ENCODE assay signal across 27 cellular contexts in the genomic region with DNA sequence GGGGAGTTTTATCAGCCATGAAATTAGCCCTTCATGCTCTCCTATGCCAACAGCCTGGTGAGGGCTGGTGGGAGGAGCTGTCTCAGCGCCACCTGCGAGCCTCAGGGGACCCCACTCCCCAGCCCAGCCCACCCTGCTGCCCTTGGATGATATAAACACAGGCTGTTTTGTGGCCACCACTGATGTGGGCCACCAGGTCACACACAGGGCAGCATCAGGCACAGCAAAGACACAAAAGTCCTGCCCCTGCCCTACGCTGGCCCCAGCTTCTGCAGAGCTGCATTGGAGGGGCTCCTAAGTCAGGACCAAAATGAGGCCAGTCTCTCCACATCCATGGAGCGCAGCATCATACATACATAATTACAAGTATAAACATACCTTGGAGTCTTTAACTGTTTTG.
"Had no signal": no experiment of that assay in that cellular context is flagged by ENCODE, and none has a peak within 500 bp of the region (broad histone marks: within the 10 kb centered on the region; RNA-seq: fewer than 3 reads in every experiment).

No MANE protein-coding gene starts in this region.

- H3K9me3 ChIP-seq: adrenal gland, body of pancreas, colonic mucosa, esophagus squamous epithelium had no signal

- H3K36me3 ChIP-seq: adrenal gland, colonic mucosa, esophagus squamous epithelium, WERI-Rb-1 had no signal

- H3K27ac ChIP-seq: adrenal gland, body of pancreas, colonic mucosa, epithelial cell of prostate, esophagus squamous epithelium, WERI-Rb-1 had no signal

- H3K4me3 ChIP-seq: adrenal gland, body of pancreas, colonic mucosa, esophagus squamous epithelium had no signal

- ATAC-seq: activated naive CD8-positive, alpha-beta T cell treated with anti-CD3 and anti-CD28 coated beads, Interleukin-2, amount 50 U/mL, for 24 hours; activated T-cell treated with anti-CD3 and anti-CD28 coated beads, Interleukin-2, amount 50 U/mL, for 72 hours; body of pancreas; T-helper 17 cell had no signal

- H3K4me1 ChIP-seq: adrenal gland, body of pancreas, colonic mucosa, esophagus squamous epithelium had no signal

- H3K27me3 ChIP-seq: adrenal gland, body of pancreas, colonic mucosa had no signal

- DNase-seq: activated B cell treated with CpG ODN at 0.5 μM for 24 hours; activated CD4-positive, alpha-beta memory T cell treated with anti-CD3 and anti-CD28 coated beads, Interleukin-2, amount 10 ng/mL, durations not matched to agents 7 days and 5 days; activated CD4-positive, alpha-beta T cell treated with anti-CD3 and anti-CD28 coated beads for 1 hour; activated CD4-positive, alpha-beta T cell treated with anti-CD3 and anti-CD28 coated beads for 4 hours; activated CD4-positive, alpha-beta T cell treated with anti-CD3 and anti-CD28 coated beads, Interleukin-2, amount 10 ng/mL, durations not matched to agents 7 days and 5 days; activated CD4-positive, alpha-beta T cell treated with anti-CD3 and anti-CD28 coated beads, Interleukin-2, amount 50 U/mL, for 4 hours; activated CD8-positive, alpha-beta memory T cell treated with anti-CD3 and anti-CD28 coated beads, Interleukin-2, amount 50 U/mL, for 48 hours; activated naive CD4-positive, alpha-beta T cell treated with anti-CD3 and anti-CD28 coated beads for 36 hours; activated naive CD8-positive, alpha-beta T cell treated with anti-CD3 and anti-CD28 coated beads for 36 hours; activated naive CD8-positive, alpha-beta T cell treated with anti-CD3 and anti-CD28 coated beads, Interleukin-2, amount 50 U/mL, for 24 hours; activated T-cell treated with anti-CD3 and anti-CD28 coated beads for 4 hours; activated T-cell treated with anti-CD3 and anti-CD28 coated beads, Interleukin-2, amount 50 U/mL, for 24 hours; activated T-cell treated with anti-CD3 and anti-CD28 coated beads, Interleukin-2, amount 50 U/mL, for 72 hours; adrenal gland; amygdala; aorta; central memory CD4-positive, alpha-beta T cell; cerebellar nuclear complex; colonic mucosa; effector CD8-positive, alpha-beta T cell; esophagus squamous epithelium; T-helper 1 cell; T-helper 17 cell; T1000; WERI-Rb-1 had no signal
